In genomic region chr18:47903809-47904208, GRCh38 we compare ENCODE assay signal across 17 cellular contexts.
"Had no signal": no experiment of that assay in that cellular context is flagged by ENCODE, and none has a peak within 500 bp of the region (broad histone marks: within the 10 kb centered on the region; RNA-seq: fewer than 3 reads in every experiment).

No MANE protein-coding gene starts in this region.

- H3K27ac ChIP-seq: breast epithelium, gastroesophageal sphincter, heart right ventricle, right atrium auricular region, SK-N-MC had no signal

- DNase-seq: activated CD4-positive, CD25-positive, alpha-beta regulatory T cell treated with anti-CD3 and anti-CD28 coated beads, Interleukin-2, amount 50 U/mL, for 72 hours; activated CD8-positive, alpha-beta memory T cell treated with anti-CD3 and anti-CD28 coated beads for 24 hours; activated effector memory CD4-positive, alpha-beta T cell treated with anti-CD3 and anti-CD28 coated beads, Interleukin-2, amount 50 U/mL, for 16 hours; activated naive CD8-positive, alpha-beta T cell treated with anti-CD3 and anti-CD28 coated beads, Interleukin-2, amount 10 ng/mL, durations not matched to agents 7 days and 5 days; aorta; heart right ventricle; islet precursor cell; Right ventricle myocardium superior; stimulated activated CD4-positive, alpha-beta T cell treated with anti-CD3 and anti-CD28 coated beads, Interleukin-15, amount 100 ng/mL, for 24 hours; stimulated activated CD4-positive, alpha-beta T cell treated with anti-CD3 and anti-CD28 coated beads, Interleukin-4, amount 100 ng/mL, for 1 hour; stimulated activated naive CD4-positive, alpha-beta T cell; T1000 had no signal

- H3K4me3 Mint-ChIP-seq: activated naive CD8-positive, alpha-beta T cell treated with anti-CD3 and anti-CD28 coated beads, Interleukin-2, amount 10 ng/mL, durations not matched to agents 7 days and 5 days; type B pancreatic cell had no signal

- H3K36me3 ChIP-seq: breast epithelium, right atrium auricular region had no signal

- H3K4me3 ChIP-seq: breast epithelium, gastroesophageal sphincter, heart right ventricle, right atrium auricular region, SK-N-MC had no signal

- H3K27me3 Mint-ChIP-seq: activated naive CD8-positive, alpha-beta T cell treated with anti-CD3 and anti-CD28 coated beads, Interleukin-2, amount 10 ng/mL, durations not matched to agents 7 days and 5 days; type B pancreatic cell had no signal

- ATAC-seq: gastroesophageal sphincter, heart right ventricle had no signal

- H3K27me3 ChIP-seq: breast epithelium, gastroesophageal sphincter, heart right ventricle, right atrium auricular region had no signal

- H3K27ac Mint-ChIP-seq: activated naive CD8-positive, alpha-beta T cell treated with anti-CD3 and anti-CD28 coated beads, Interleukin-2, amount 10 ng/mL, durations not matched to agents 7 days and 5 days; type B pancreatic cell had no signal
